9 cellular contexts compared by ENCODE assay signal in the genomic region with DNA sequence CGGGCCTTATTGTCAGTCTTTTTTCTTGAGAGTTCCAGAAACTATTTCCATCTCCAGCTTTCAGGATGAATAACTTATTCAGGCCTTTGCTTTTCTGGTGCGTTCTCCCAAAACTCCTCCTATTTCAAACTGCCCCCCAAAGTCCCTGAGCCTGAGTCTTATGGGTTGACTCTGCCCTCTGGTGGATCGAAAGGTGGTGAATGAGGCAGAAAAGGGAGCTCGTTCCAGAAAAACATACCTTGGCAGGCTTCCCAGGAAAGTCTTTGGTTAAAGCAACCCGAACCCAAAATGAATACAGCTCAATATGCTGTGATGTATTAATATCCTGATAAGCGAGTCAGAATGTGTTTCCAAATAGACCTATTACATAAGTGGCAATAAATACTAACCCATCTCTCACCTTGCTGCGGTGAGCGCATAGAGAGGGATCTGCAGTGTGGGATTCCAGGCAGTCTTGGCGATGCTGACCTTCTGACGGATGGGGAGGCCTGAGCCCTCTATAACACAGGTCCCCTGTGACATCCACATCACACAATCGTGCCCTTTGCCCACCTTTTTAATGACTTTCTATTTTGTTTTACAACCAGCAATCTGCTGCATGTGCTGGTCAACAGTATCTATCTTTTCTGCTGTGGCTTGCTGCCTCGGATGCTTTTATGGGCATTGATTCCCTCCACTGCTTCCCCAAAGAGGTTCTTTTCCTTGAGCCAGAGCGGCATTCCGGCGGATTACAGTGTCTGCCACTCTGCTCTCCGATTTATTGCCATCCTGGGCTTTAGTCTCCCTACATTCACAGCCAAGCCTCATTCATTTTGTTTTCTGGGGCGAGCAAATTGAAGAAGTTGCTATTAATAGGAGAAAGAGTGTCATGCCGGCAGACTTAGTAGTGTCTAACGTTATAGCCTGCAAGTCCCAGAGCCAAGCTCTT.
DNase-seq lines count a peak whose midpoint lies in the region; ATAC-seq, FAIRE-seq and TF ChIP-seq lines count a peak whose summit lies in the region.
"Had no signal": no experiment of that assay in that cellular context is flagged by ENCODE, and none has a peak within 500 bp of the region (broad histone marks: within the 10 kb centered on the region; RNA-seq: fewer than 3 reads in every experiment).

No MANE protein-coding gene starts in this region.

- peak overlapping the region; percentile 47 for H3K4me3 ChIP-seq in fibroblast of villous mesenchyme (ENCODE audit: low read depth, low read length)

- peaks cover 0 to 3% (median 1%) of the 10 kb centered on the region in 6 donors for H3K9me3 Mint-ChIP-seq in immature natural killer cell
- H3K9me3 Mint-ChIP-seq: dendritic cell treated with granulocyte-macrophage colony-stimulating factor and Interleukin-4, amounts not matched to agents 40 ng/mL and 50 ng/mL, for 4 days had no signal

- in situ Hi-C loops in SK-MEL-5 (cut with HindIII; ENCODE audit: low pct_unique_long_range_greater_than_20kb, low sequenced_read_pairs) = no loop called here

- peak; percentile 76 for TF ChIP-seq CTCF in AG09319 (IDR thresholded peaks at IDR 0.05; ENCODE audit: low read depth, low read length)
- peak; percentile 64 for TF ChIP-seq CTCF in fibroblast of villous mesenchyme (IDR thresholded peaks at IDR 0.05; ENCODE audit: insufficient read depth, low read depth, low read length)

- no peaks in the 10 kb centered on the region for H3K4me1 Mint-ChIP-seq in immature natural killer cell

- no peak for ATAC-seq in GM18873 (IDR thresholded peaks at IDR 0.05; ENCODE audit: low FRiP score, unreplicated experiment)
- no peak for ATAC-seq in GM19397 (IDR thresholded peaks at IDR 0.05; ENCODE audit: unreplicated experiment)

- H3K27ac Mint-ChIP-seq in immature natural killer cell = no peak overlapping the region
- H3K27ac Mint-ChIP-seq: dendritic cell treated with granulocyte-macrophage colony-stimulating factor and Interleukin-4, amounts not matched to agents 40 ng/mL and 50 ng/mL, for 4 days had no signal

- DNase-seq in AG09319 (ENCODE audit: extremely low read depth, low read depth) (peak; percentile 89), HTR-8/SVneo (ENCODE audit: insufficient read length, low spot score) (peak; percentile 39), SK-MEL-5 (ENCODE audit: low read depth, low spot score) (peak; percentile 59), fibroblast of villous mesenchyme (ENCODE audit: low read depth) (peak; percentile 75), nucleus accumbens (lab: John Stamatoyannopoulos, UW) (peak in 46 of 56 donors; percentile 5 to 84 (median 42)), immature natural killer cell (no peak)

- H3K27me3 Mint-ChIP-seq in immature natural killer cell (ENCODE audit: low read depth in 3 of 3) = peaks cover 0 to 3% (median 0%) of the 10 kb centered on the region in 3 donors

- H3K4me3 Mint-ChIP-seq in immature natural killer cell = no peak overlapping the region
- H3K4me3 Mint-ChIP-seq: dendritic cell treated with granulocyte-macrophage colony-stimulating factor and Interleukin-4, amounts not matched to agents 40 ng/mL and 50 ng/mL, for 4 days had no signal

- no peak for FAIRE-seq in HTR-8/SVneo (lab: Jason Lieb, UNC)

- H3K36me3 Mint-ChIP-seq in immature natural killer cell = no peaks in the 10 kb centered on the region

Comparison
In these comparisons a context has a peak if more than half of its experiments do, and no peak if none do; other contexts are left out.
1. DNase-seq: peak in AG09319 (single experiment), HTR-8/SVneo (single experiment), SK-MEL-5 (single experiment), fibroblast of villous mesenchyme (single experiment) and nucleus accumbens (46 of 56); none in immature natural killer cell (0 of 3).